Comparison of ENCODE assay signal across 8 cellular contexts in the genomic region with DNA sequence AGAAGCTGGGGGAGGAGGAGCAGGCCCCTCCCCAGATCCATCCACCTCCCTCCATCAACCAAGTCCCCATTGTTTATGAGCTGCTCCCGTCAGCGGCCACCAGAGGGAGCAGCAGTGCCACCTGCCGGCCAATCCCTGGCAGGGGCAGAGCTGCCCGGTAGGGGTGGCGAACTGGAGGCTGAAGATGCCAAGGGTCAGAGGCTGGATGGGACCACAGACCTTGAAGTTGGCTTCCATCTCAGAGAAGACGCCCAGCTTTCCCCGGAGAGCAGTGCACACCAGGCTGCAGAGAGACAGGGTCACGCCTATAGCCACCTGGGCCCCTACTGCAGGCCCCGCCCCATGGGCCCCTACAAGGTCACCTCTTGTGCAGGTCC. TPM values are rescaled to one million over a fixed set of nuclear protein-coding genes. Genes with fewer than 3 reads are reported as not detected.
DNase-seq lines count a peak whose midpoint lies in the region; ATAC-seq, FAIRE-seq and TF ChIP-seq lines count a peak whose summit lies in the region.

No MANE protein-coding gene starts in this region.

- H3K36me3 ChIP-seq in OCI-LY1 (ENCODE audit: insufficient read depth, low read length): peaks cover 43% of the 10 kb centered on the region
- H3K36me3 ChIP-seq in naive thymus-derived CD4-positive, alpha-beta T cell (ENCODE audit: control insufficient read depth in 2 of 3, insufficient read depth in 3 of 3, low read length in 3 of 3): peaks cover 0 to 27% (median 0%) of the 10 kb centered on the region in 3 experiments

- H3F3A ChIP-seq in OCI-LY1 (ENCODE audit: insufficient read depth, low read length): peaks cover 3% of the 10 kb centered on the region

- POLR2A ChIA-PET in naive thymus-derived CD4-positive, alpha-beta T cell (lab: Charles Lee): interaction anchor here (0.6 to 12.3 kb wide), 14 partner anchors 11 to 231 kb away, joined by 3 to 316 read pairs (median 4); partner anchors contain the start of genes BANF1, C11orf68, CFL1 and EIF1AD

- TF ChIP-seq POLR2A in erythroblast (IDR thresholded peaks at IDR 0.05; ENCODE audit: low read length): no peak

- peaks cover 0 to 11% (median 3%) of the 10 kb centered on the region in 5 donors for H3K36me3 Mint-ChIP-seq in naive thymus-derived CD4-positive, alpha-beta T cell

- no peaks in the 10 kb centered on the region for H3K79me2 ChIP-seq in OCI-LY1 (ENCODE audit: insufficient read depth, low read length)

- H3K9me3 Mint-ChIP-seq in naive thymus-derived CD4-positive, alpha-beta T cell: peaks cover 0 to 3% (median 0%) of the 10 kb centered on the region in 11 donors

- no peak overlapping the region for H3K9ac ChIP-seq in OCI-LY1 (ENCODE audit: low read length)

- TF ChIP-seq CTCF in OCI-LY1 (IDR thresholded peaks at IDR 0.05; ENCODE audit: low read length): peak; percentile 100

- H3K4me3 ChIP-seq in OCI-LY1 (ENCODE audit: low read depth, low read length, poor library complexity, severe bottlenecking): no peak overlapping the region
- H3K4me3 ChIP-seq in naive thymus-derived CD4-positive, alpha-beta T cell (ENCODE audit: low read length): no peak overlapping the region

- peak overlapping the region in 3 of 10 donors; percentile 29 to 63 (median 58) for H3K4me3 Mint-ChIP-seq in naive thymus-derived CD4-positive, alpha-beta T cell

- H3K27me3 Mint-ChIP-seq in naive thymus-derived CD4-positive, alpha-beta T cell: no peaks in the 10 kb centered on the region

- H3K27me3 ChIP-seq in OCI-LY1 (ENCODE audit: insufficient read depth, low read length): no peaks in the 10 kb centered on the region
- no peaks in the 10 kb centered on the region for H3K27me3 ChIP-seq in naive thymus-derived CD4-positive, alpha-beta T cell (ENCODE audit: control insufficient read depth in 2 of 2, insufficient read depth in 2 of 2, low read length in 2 of 2)

- no peaks in the 10 kb centered on the region for H3K9me3 ChIP-seq in OCI-LY1 (ENCODE audit: low read length)
- H3K9me3 ChIP-seq in naive thymus-derived CD4-positive, alpha-beta T cell (ENCODE audit: control insufficient read depth in 2 of 3, low read length in 3 of 3): no peaks in the 10 kb centered on the region

- H3K4me2 ChIP-seq in OCI-LY1 (ENCODE audit: low read length): no peak overlapping the region

- H3K4me1 ChIP-seq in OCI-LY1 (ENCODE audit: insufficient read depth, low read length, severe bottlenecking): peaks cover 32% of the 10 kb centered on the region
- H3K4me1 ChIP-seq in naive thymus-derived CD4-positive, alpha-beta T cell (ENCODE audit: control insufficient read depth in 2 of 2, insufficient read depth in 2 of 2, low read length in 2 of 2): peaks cover 33 to 35% of the 10 kb centered on the region in 2 donors

- H3K27ac Mint-ChIP-seq in naive thymus-derived CD4-positive, alpha-beta T cell: peak overlapping the region in 8 of 9 donors; percentile 70 to 93 (median 80)

- H3K9me2 ChIP-seq in OCI-LY1 (ENCODE audit: low read depth, low read length): no peaks in the 10 kb centered on the region

- intact Hi-C loops in naive thymus-derived CD4-positive, alpha-beta T cell (cut with micrococcal nuclease): loop anchor here (1.0 kb wide), 6 partner anchors 11 to 173 kb away; partner anchors contain the start of gene MUS81 (in 2 of the 2)

- FAIRE-seq in HTR-8/SVneo (lab: Jason Lieb, UNC): peak; percentile 98

- no peak overlapping the region for H3K27ac ChIP-seq in OCI-LY1 (ENCODE audit: low read depth, low read length, poor library complexity, severe bottlenecking)
- peak overlapping the region; percentile 9 for H3K27ac ChIP-seq in naive thymus-derived CD4-positive, alpha-beta T cell (ENCODE audit: low read depth, low read length)

- CTCF ChIA-PET in naive thymus-derived CD4-positive, alpha-beta T cell (lab: Charles Lee): interaction anchor here (0.6 to 9.0 kb wide), 32 partner anchors 10 to 272 kb away, joined by 3 to 159 read pairs (median 4); partner anchors contain the start of genes AP5B1, CFL1, KAT5 and MUS81

- no peaks in the 10 kb centered on the region for H4K20me1 ChIP-seq in OCI-LY1 (ENCODE audit: insufficient read depth, low read length)

- no peak overlapping the region for H2AFZ ChIP-seq in OCI-LY1 (ENCODE audit: low read length)

- peak; percentile 75 for DNase-seq in COLO668 (lab: John Stamatoyannopoulos, UW; ENCODE audit: unreplicated experiment)
- peak; percentile 90 for DNase-seq in HTR-8/SVneo (ENCODE audit: insufficient read length, low spot score)
- peak; percentile 77 for DNase-seq in activated T-cell treated with anti-CD3 and anti-CD28 coated beads for 24 hours (ENCODE audit: low read depth)
- peak; percentile 84 to 91 for DNase-seq in erythroblast (lab: John Stamatoyannopoulos, UW)
- DNase-seq in naive thymus-derived CD4-positive, alpha-beta T cell: peak; percentile 68 to 87 (median 80)
- peak; percentile 88 for DNase-seq in stimulated activated naive CD8-positive, alpha-beta T cell treated with anti-CD3 and anti-CD28 coated beads, Interleukin-15, Interleukin-2, amounts not matched to agents 100 U/mL and 50 U/mL, for 24 hours

- peak; percentile 74 for ATAC-seq in naive thymus-derived CD4-positive, alpha-beta T cell
- peak; percentile 44 for ATAC-seq in stimulated activated naive CD8-positive, alpha-beta T cell treated with anti-CD3 and anti-CD28 coated beads, Interleukin-15, Interleukin-2, amounts not matched to agents 100 U/mL and 50 U/mL, for 24 hours
- ATAC-seq in GM21381 (IDR thresholded peaks at IDR 0.05; ENCODE audit: unreplicated experiment): no peak

- peaks cover 29 to 65% (median 41%) of the 10 kb centered on the region in 7 donors for H3K4me1 Mint-ChIP-seq in naive thymus-derived CD4-positive, alpha-beta T cell

RNA-seq across cellular contexts. Expression of gene FIBP, which starts 3.6 kb away (rescaled TPM):
- 10 to 100 TPM; 25.9 to 72.1 (median 43.4) TPM for total RNA-seq in naive thymus-derived CD4-positive, alpha-beta T cell
- polyA plus RNA-seq in naive thymus-derived CD4-positive, alpha-beta T cell: 10 to 100 TPM; 60.0 to 78.3 TPM

RNA-seq across cellular contexts. Expression of gene CTSW, which starts 5.1 kb away (rescaled TPM):
- total RNA-seq in naive thymus-derived CD4-positive, alpha-beta T cell: 100 to 1,000 TPM in 1 of 5 experiments, 10 to 100 TPM in 4; 24.9 to 148 (median 29.3) TPM
- polyA plus RNA-seq in naive thymus-derived CD4-positive, alpha-beta T cell: 10 to 100 TPM; 31.7 to 58.7 TPM

RNA-seq across cellular contexts. Expression of gene CCDC85B, which starts 5.8 kb away (rescaled TPM):
- total RNA-seq in naive thymus-derived CD4-positive, alpha-beta T cell: 10 to 100 TPM; 21.1 to 52.1 (median 23.6) TPM
- 10 to 100 TPM; 59.0 to 85.0 TPM for polyA plus RNA-seq in naive thymus-derived CD4-positive, alpha-beta T cell

RNA-seq across cellular contexts. Expression of gene EFEMP2, which starts 12.1 kb away (rescaled TPM):
- total RNA-seq in naive thymus-derived CD4-positive, alpha-beta T cell: 10 to 100 TPM in 3 of 5 experiments, 1 to 10 TPM in 2; 5.9 to 16.0 (median 12.7) TPM
- under 1 TPM; 0.40 to 0.60 TPM for polyA plus RNA-seq in naive thymus-derived CD4-positive, alpha-beta T cell

RNA-seq across cellular contexts. Expression of gene FOSL1, which starts 15.5 kb away (rescaled TPM):
- total RNA-seq in naive thymus-derived CD4-positive, alpha-beta T cell: 10 to 100 TPM in 1 of 5 experiments, 1 to 10 TPM in 2, not detected in 2; 2.8 to 25.7 (median 4.0) TPM
- not detected for polyA plus RNA-seq in naive thymus-derived CD4-positive, alpha-beta T cell
